24 cellular contexts compared by ENCODE assay signal in genomic region chr6:135383766-135384165, GRCh38.
DNase-seq lines count a peak whose midpoint lies in the region; ATAC-seq, FAIRE-seq and TF ChIP-seq lines count a peak whose summit lies in the region.
"Had no signal": no experiment of that assay in that cellular context is flagged by ENCODE, and none has a peak within 500 bp of the region (broad histone marks: within the 10 kb centered on the region; RNA-seq: fewer than 3 reads in every experiment).

No MANE protein-coding gene starts in this region.

- H3K9me2 ChIP-seq in SK-N-SH = no peaks in the 10 kb centered on the region

- in situ Hi-C loops in K562 (cut with MboI) = no loop called here
- in situ Hi-C loops in HAP-1 (cut with MboI; ENCODE audit: low sequenced_read_pairs) = no loop called here

- H3K4me1 ChIP-seq in SK-N-SH (ENCODE audit: control insufficient read depth in 1 of 2, insufficient read depth in 2 of 2, low read depth in 1 of 2, low read length in 1 of 2) (no peaks in the 10 kb centered on the region; a peak in 1 of 4 replicates), K562 (replicated peaks in 1 of 2; ENCODE audit: control insufficient read depth in 2 of 2, insufficient read depth in 2 of 2, low read length in 2 of 2) (peaks cover 0 to 4% of the 10 kb centered on the region in 2 experiments; a peak in 1 of 5 replicates), HAP-1 (no peaks in the 10 kb centered on the region)
- H3K4me1 ChIP-seq: SJCRH30 had no signal

- H3K36me3 ChIP-seq in SK-N-SH (replicated peaks in 1 of 2; ENCODE audit: control insufficient read depth in 1 of 2, insufficient read depth in 2 of 2, low read length in 1 of 2) = peaks cover 0 to 12% of the 10 kb centered on the region in 2 experiments
- peaks cover 2% of the 10 kb centered on the region; the same call in 1 of the 3 replicates for H3K36me3 ChIP-seq in K562 (ENCODE audit: control insufficient read depth, insufficient read depth, low read length)
- H3K36me3 ChIP-seq in HAP-1 (replicated peaks) = no peaks in the 10 kb centered on the region; the same call in 1 of the 2 replicates
- H3K36me3 ChIP-seq: SJCRH30 had no signal

- H3K4me3 ChIP-seq in SK-N-SH (ENCODE audit: low read depth in 2 of 2, low read length in 1 of 2) (no peak overlapping the region), K562 (no peak overlapping the region), HAP-1 (no peak overlapping the region)
- H3K4me3 ChIP-seq: MG63, SJCRH30 had no signal

- DNase-seq in SK-N-SH (no peak), K562 (ENCODE audit: extremely low read depth in 1 of 4, low spot score in 3 of 4) (no peak), HAP-1 (ENCODE audit: low spot score in 2 of 2) (no peak), omental fat pad (ENCODE audit: low spot score) (no peak)
- DNase-seq: EL; GF-D8; HCEC 1CT; Kasumi-1; MG63; NCI-H1092; NCI-H1436; NCI-H187 treated with DMSO at 0.1 percent for 48 hours; NCI-H226; NCI-H510A treated with DMSO at 0.1 percent for 48 hours; NCI-H774; NK-92 treated with Interleukin-12 subunit alpha and Interleukin-12 subunit beta, amount 100 ng/mL, for 24 hours; OCI-M1; SJCRH30 had no signal

- no peak for ATAC-seq in SK-N-SH treated with all-trans-retinoic acid at 6 μM for 48 hours
- ATAC-seq in K562 = no peak
- ATAC-seq in HG02763 (IDR thresholded peaks at IDR 0.05; ENCODE audit: unreplicated experiment) = no peak
- ATAC-seq in omental fat pad (ENCODE audit: low FRiP score) = no peak
- no peak for ATAC-seq in HG03439 (IDR thresholded peaks at IDR 0.05; ENCODE audit: unreplicated experiment)

- TF ChIP-seq RAD21 in SK-N-SH (IDR thresholded peaks at IDR 0.05; ENCODE audit: low read length) = no peak
- no peak for TF ChIP-seq RAD21 in K562 (CRISPR knock-in tag; conservative IDR thresholded peaks at IDR 0.05 in 1 of 2, IDR thresholded peaks at IDR 0.05 in 1 of 2)

- no peak for FAIRE-seq in K562 (lab: Jason Lieb, UNC)
- FAIRE-seq in islet of Langerhans (lab: Jason Lieb, UNC) = peak; percentile 70
- FAIRE-seq: D721Med, RCC 7860 had no signal

- no peaks in the 10 kb centered on the region for H4K20me1 ChIP-seq in SK-N-SH (ENCODE audit: insufficient read depth)
- H4K20me1 ChIP-seq in K562 (replicated peaks; ENCODE audit: control insufficient read depth, insufficient read depth, low read length) = no peaks in the 10 kb centered on the region

- H3K79me2 ChIP-seq in SK-N-SH (ENCODE audit: insufficient read depth) = no peaks in the 10 kb centered on the region
- no peaks in the 10 kb centered on the region for H3K79me2 ChIP-seq in K562 (ENCODE audit: control insufficient read depth, insufficient read depth, low read length)

- no peaks in the 10 kb centered on the region for H3F3A ChIP-seq in SK-N-SH (replicated peaks; ENCODE audit: insufficient read depth)

- no peaks in the 10 kb centered on the region for H3K27me3 ChIP-seq in SK-N-SH (ENCODE audit: insufficient read depth)
- no peaks in the 10 kb centered on the region for H3K27me3 ChIP-seq in K562 (ENCODE audit: control insufficient read depth in 2 of 2, insufficient read depth in 2 of 2, low read length in 2 of 2)
- H3K27me3 ChIP-seq in HAP-1 (ENCODE audit: low read depth) = no peaks in the 10 kb centered on the region
- H3K27me3 ChIP-seq: MG63, SJCRH30 had no signal

- H2AFZ ChIP-seq in SK-N-SH (ENCODE audit: low read depth) (no peak overlapping the region; the same call in 1 of the 2 replicates), K562 (ENCODE audit: low read depth, low read length) (no peak overlapping the region)

- H3K9me1 ChIP-seq in K562 (ENCODE audit: control insufficient read depth, insufficient read depth, low read length) = no peaks in the 10 kb centered on the region

- no peak for TF ChIP-seq EP300 in SK-N-SH (IDR thresholded peaks at IDR 0.05; ENCODE audit: borderline replicate concordance in 1 of 2, low read depth in 1 of 2, low read length in 1 of 2)
- TF ChIP-seq EP300 in K562 (IDR thresholded peaks at IDR 0.05; ENCODE audit: low read length) = no peak

- no peak for TF ChIP-seq POLR2A in K562 (conservative IDR thresholded peaks at IDR 0.05)

- H3K27ac ChIP-seq in SK-N-SH (ENCODE audit: low read depth in 2 of 2, low read length in 1 of 2) (no peak overlapping the region), K562 (ENCODE audit: extremely low read depth, low read depth, low read length) (no peak overlapping the region)
- H3K27ac ChIP-seq: SJCRH30 had no signal

- H3K9me3 ChIP-seq in SK-N-SH (no peaks in the 10 kb centered on the region), K562 (replicated peaks; ENCODE audit: control insufficient read depth, insufficient read depth, low read depth, low read length) (no peaks in the 10 kb centered on the region), HAP-1 (no peaks in the 10 kb centered on the region)
- H3K9me3 ChIP-seq: MG63, SJCRH30 had no signal

- CTCF ChIA-PET in SK-N-SH (lab: Yijun Ruan, JAX) (interaction anchor here (0.7 to 1.1 kb wide), 2 partner anchors 10 to 35 kb away, joined by 3 to 4 read pairs; no protein-coding TSS in a partner anchor), K562 (lab: Yijun Ruan, JAX; ENCODE audit: low intra/inter-chr PET ratio) (no interaction called here)

- POLR2A ChIA-PET in SK-N-SH (lab: Yijun Ruan, JAX) = no interaction called here
- POLR2A ChIA-PET in K562 (lab: Yijun Ruan, JAX) = no interaction called here

- TF ChIP-seq CTCF in SK-N-SH (IDR thresholded peaks at IDR 0.05) (peak; percentile 19; the same call in 1 of the 2 replicates), K562 (IDR thresholded peaks at IDR 0.05 in 2 of 3, conservative IDR thresholded peaks at IDR 0.05 in 1 of 3; ENCODE audit: insufficient read depth in 2 of 3, low read depth in 1 of 3, low read length in 3 of 3) (no peak), omental fat pad (IDR thresholded peaks at IDR 0.05) (no peak)

- BruUV-seq in K562 (replicated peaks; lab: Mats Ljungman, UMichigan) = no TSS peak

- 80% methylated on average over 3 of the region's 3 CpGs for WGBS in SK-N-SH (ENCODE audit: low lambda C conversion rate)
- 76% methylated on average over 3 of the region's 3 CpGs for WGBS in K562 (ENCODE audit: insufficient coverage, low coverage, missing lambda C conversion rate)

- intact Hi-C loops in K562 (cut with micrococcal nuclease) = no loop called here

- H3K4me2 ChIP-seq in SK-N-SH (no peak overlapping the region), K562 (ENCODE audit: insufficient read depth, low read length) (no peak overlapping the region)

- H3K9ac ChIP-seq in SK-N-SH (no peak overlapping the region), K562 (ENCODE audit: insufficient read depth in 1 of 2, low read depth in 2 of 2, low read length in 2 of 2) (no peak overlapping the region)

TF ChIP-seq in SK-N-SH, 30 proteins besides CTCF, POLR2A, EP300 and RAD21:
- no peak for TF ChIP-seq TAF1 (IDR thresholded peaks at IDR 0.05; ENCODE audit: borderline replicate concordance, low read depth, low read length)
- TF ChIP-seq FOSL2 (IDR thresholded peaks at IDR 0.05; ENCODE audit: borderline replicate concordance, low read depth) = no peak
TF ChIP-seq in SK-N-SH: peak in this region for 0.

TF ChIP-seq in SK-N-SH treated with all-trans-retinoic acid at 6 μM for 48 hours, 23 proteins besides CTCF, POLR2A, EP300 and RAD21:
- TF ChIP-seq CREB5 (CRISPR knock-in tag; IDR thresholded peaks at IDR 0.05; ENCODE audit: low read depth) (no peak), GLIS3 (CRISPR knock-in tag; IDR thresholded peaks at IDR 0.05) (no peak)

TF ChIP-seq in K562, 482 proteins besides CTCF, POLR2A, EP300 and RAD21:
- no peak for TF ChIP-seq DACH1 (IDR thresholded peaks at IDR 0.05; ENCODE audit: partially characterized antibody)
- no peak for TF ChIP-seq GTF2E2 (tag; IDR thresholded peaks at IDR 0.05)
- no peak for TF ChIP-seq NELFE (IDR thresholded peaks at IDR 0.05; ENCODE audit: insufficient read depth, insufficient read length)
- TF ChIP-seq POLR2H (tag; IDR thresholded peaks at IDR 0.05; ENCODE audit: low read depth) = 0 out of 2 replicates have a peak, but pooled peaks have one; percentile 21
- TF ChIP-seq RBBP5 (IDR thresholded peaks at IDR 0.05; ENCODE audit: borderline replicate concordance, insufficient read depth, low read length, poor library complexity, severe bottlenecking) = no peak
- TF ChIP-seq TGIF2 (CRISPR knock-in tag; IDR thresholded peaks at IDR 0.05) = no peak
- TF ChIP-seq POLR3A (IDR thresholded peaks at IDR 0.05; ENCODE audit: borderline replicate concordance, extremely low read depth, insufficient read depth, insufficient read length) = no peak
- no peak for TF ChIP-seq RBM15 (IDR thresholded peaks at IDR 0.05; ENCODE audit: insufficient read depth, low read length)
- no peak for TF ChIP-seq ZNF239 (CRISPR knock-in tag; IDR thresholded peaks at IDR 0.05)

Comparison
In these comparisons a context has a peak if more than half of its experiments do, and no peak if none do; other contexts are left out.
1. Of the 27 proteins assayed by ChIP-seq in both K562 and SK-N-SH: peak only in K562: none; only in SK-N-SH: CTCF; in both: none; in neither: 26.